In the genomic region with DNA sequence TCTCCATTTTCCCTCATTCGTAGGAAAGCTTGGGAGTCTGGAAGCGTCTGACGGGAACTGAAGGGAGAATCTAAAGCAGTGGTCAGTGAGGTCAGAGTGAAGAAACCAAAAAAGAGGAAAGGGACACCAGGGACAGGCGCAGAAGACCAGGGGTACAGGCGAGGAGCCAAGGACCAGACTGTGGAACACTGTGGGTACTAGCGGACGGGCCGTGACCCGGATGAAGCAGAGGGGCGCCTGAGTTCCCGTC, we compare ENCODE assay signal across 8 cellular contexts. TPM values are rescaled to one million over a fixed set of nuclear protein-coding genes. Genes with fewer than 3 reads are reported as not detected.
DNase-seq lines count a peak whose midpoint lies in the region; ATAC-seq and TF ChIP-seq lines count a peak whose summit lies in the region.

No MANE protein-coding gene starts in this region.

- H3F3A ChIP-seq in Loucy (ENCODE audit: low read depth) = no peaks in the 10 kb centered on the region
- H3F3A ChIP-seq in neural progenitor cell (ENCODE audit: low read depth) = peaks cover 69% of the 10 kb centered on the region

- H3K79me2 ChIP-seq in Loucy (ENCODE audit: insufficient read depth, low read length) (peaks cover 16% of the 10 kb centered on the region), neural progenitor cell (ENCODE audit: low read depth) (peaks cover 8% of the 10 kb centered on the region)

- POLR2A ChIA-PET in GM10248 (lab: Yijun Ruan, JAX) = no interaction called here

- intact Hi-C loops in dorsolateral prefrontal cortex (cut with DNase I) = loop anchor here (2.0 to 5.0 kb wide), 3 partner anchors 18 to 114 kb away; partner anchors contain the start of gene RUSC1 (in 1 of the 2)

- H3K27ac ChIP-seq in C4-2B (peak overlapping the region; percentile 92), dorsolateral prefrontal cortex (peak overlapping the region; percentile 65 to 100 (median 98)), neural progenitor cell (peak overlapping the region; percentile 92)

- TF ChIP-seq CTCF in C4-2B (conservative IDR thresholded peaks at IDR 0.05) (no peak), Loucy (conservative IDR thresholded peaks at IDR 0.05; ENCODE audit: low read length) (no peak), dorsolateral prefrontal cortex (IDR thresholded peaks at IDR 0.05 in 54 of 56, conservative IDR thresholded peaks at IDR 0.05 in 2 of 56; ENCODE audit: low read depth in 1 of 56, partially characterized antibody in 56 of 56) (peak in 6 of 56 donors; percentile 0 to 28 (median 8)), neural progenitor cell (IDR thresholded peaks at IDR 0.05) (no peak), GM10248 (IDR thresholded peaks at IDR 0.05; ENCODE audit: control extremely low read depth, extremely low read depth, low read depth, missing control alignments) (no peak)

- H3K4me2 ChIP-seq in Loucy (ENCODE audit: low read depth, low read length, poor library complexity, severe bottlenecking) (peak overlapping the region; percentile 99), neural progenitor cell (peak overlapping the region; percentile 96)

- H3K4me3 ChIP-seq in Loucy (ENCODE audit: low read length, poor library complexity, severe bottlenecking) = peak overlapping the region; percentile 91
- H3K4me3 ChIP-seq in dorsolateral prefrontal cortex = peak overlapping the region; percentile 67 to 99 (median 93)
- peak overlapping the region; percentile 86 for H3K4me3 ChIP-seq in neural progenitor cell

- H3K36me3 ChIP-seq in Loucy (ENCODE audit: insufficient read depth, low read length) = no peaks in the 10 kb centered on the region
- H3K36me3 ChIP-seq in neural progenitor cell = no peaks in the 10 kb centered on the region

- no peaks in the 10 kb centered on the region for H3K9me2 ChIP-seq in Loucy (replicated peaks; ENCODE audit: low read depth, low read length)

- H3K9me3 ChIP-seq in Loucy (ENCODE audit: insufficient read depth, low read depth, low read length) (no peaks in the 10 kb centered on the region), neural progenitor cell (ENCODE audit: low read depth) (no peaks in the 10 kb centered on the region)

- H2AFZ ChIP-seq in Loucy (ENCODE audit: low read length) (peak overlapping the region; percentile 91; the same call in 1 of the 2 replicates), neural progenitor cell (replicated peaks) (peak overlapping the region; percentile 37)

- H3K36me3 Mint-ChIP-seq in neural progenitor cell = peaks cover 6% of the 10 kb centered on the region

- H3K27me3 Mint-ChIP-seq in neural progenitor cell (ENCODE audit: insufficient read depth, low read depth) = peaks cover 34% of the 10 kb centered on the region

- peaks cover 28% of the 10 kb centered on the region for H3K4me1 ChIP-seq in Loucy (ENCODE audit: insufficient read depth, low read length, poor library complexity, severe bottlenecking)
- peaks cover 24% of the 10 kb centered on the region for H3K4me1 ChIP-seq in neural progenitor cell

- peaks cover 43% of the 10 kb centered on the region for H3K4me1 Mint-ChIP-seq in neural progenitor cell

- H3K27ac Mint-ChIP-seq in neural progenitor cell = peak overlapping the region; percentile 97

- H3K9ac ChIP-seq in Loucy (ENCODE audit: low read depth, low read length, poor library complexity, severe bottlenecking) (peak overlapping the region; percentile 81), neural progenitor cell (peak overlapping the region; percentile 64)

- H3K9me3 Mint-ChIP-seq in neural progenitor cell = no peaks in the 10 kb centered on the region

- peak overlapping the region; percentile 88 for H3K4me3 Mint-ChIP-seq in neural progenitor cell

- H4K20me1 ChIP-seq in Loucy (ENCODE audit: insufficient read depth, low read length, poor library complexity, severe bottlenecking) = no peaks in the 10 kb centered on the region
- H4K20me1 ChIP-seq in neural progenitor cell (ENCODE audit: low read depth) = peaks cover 19% of the 10 kb centered on the region

- CTCF ChIA-PET in GM10248 (lab: Yijun Ruan, JAX) = interaction anchor here (1.3 to 9.1 kb wide), 8 partner anchors 9 to 395 kb away, joined by 3 to 88 read pairs (median 19); partner anchors contain the start of gene KRTCAP2

- ATAC-seq in HG03097 (IDR thresholded peaks at IDR 0.05; ENCODE audit: low FRiP score, unreplicated experiment) = no peak
- no peak for ATAC-seq in HG03460 (IDR thresholded peaks at IDR 0.05; ENCODE audit: unreplicated experiment)

- H3K27me3 ChIP-seq in Loucy (ENCODE audit: insufficient read depth, low read length, poor library complexity, severe bottlenecking) (no peaks in the 10 kb centered on the region), dorsolateral prefrontal cortex (no peaks in the 10 kb centered on the region), neural progenitor cell (no peaks in the 10 kb centered on the region)

- DNase-seq in dorsolateral prefrontal cortex = no peak
- DNase-seq in neural progenitor cell (ENCODE audit: low spot score) = no peak
- no peak for DNase-seq in GM10248 (ENCODE audit: extremely low spot score)
- no peak for DNase-seq in cortex of kidney (lab: John Stamatoyannopoulos, UW)

RNA-seq across cellular contexts. Expression of gene MTX1, which starts 0.2 kb away (rescaled TPM):
- total RNA-seq in dorsolateral prefrontal cortex (10 to 100 TPM; 13.5 to 26.7 (median 20.0) TPM), neural progenitor cell (ENCODE audit: low replicate concordance) (25.6 and 46.5 TPM in 2 replicates)

RNA-seq across cellular contexts. Expression of gene THBS3, which starts 0.6 kb away (rescaled TPM):
- 10 to 100 TPM; 10.2 to 41.2 (median 21.5) TPM for total RNA-seq in dorsolateral prefrontal cortex
- 19.3 and 30.4 TPM in 2 replicates for total RNA-seq in neural progenitor cell (ENCODE audit: low replicate concordance)

RNA-seq across cellular contexts. Expression of gene TRIM46, which starts 34.7 kb away (rescaled TPM):
- total RNA-seq in dorsolateral prefrontal cortex (10 to 100 TPM; 10.2 to 31.0 (median 19.3) TPM), neural progenitor cell (ENCODE audit: low replicate concordance) (3.9 and 10.2 TPM in 2 replicates)

RNA-seq across cellular contexts. Expression of gene KRTCAP2, which starts 35.2 kb away (rescaled TPM):
- total RNA-seq in dorsolateral prefrontal cortex (100 to 1,000 TPM in 14 of 120 experiments, 10 to 100 TPM in 106; 49.0 to 130 (median 82.4) TPM), neural progenitor cell (ENCODE audit: low replicate concordance) (37.8 and 100 TPM in 2 replicates)

RNA-seq across cellular contexts. Expression of gene ENTREP3, which starts 47.0 kb away (rescaled TPM):
- total RNA-seq in dorsolateral prefrontal cortex = 10 to 100 TPM; 28.2 to 75.1 (median 42.6) TPM
- 4.8 and 14.9 TPM in 2 replicates for total RNA-seq in neural progenitor cell (ENCODE audit: low replicate concordance)
